In genomic region chr19:38661166-38661565, GRCh38 we compare ENCODE assay signal across 12 cellular contexts. TPM values are rescaled to one million over a fixed set of nuclear protein-coding genes. Genes with fewer than 3 reads are reported as not detected.
DNase-seq lines count a peak whose midpoint lies in the region; ATAC-seq and TF ChIP-seq lines count a peak whose summit lies in the region.
"Had no signal": no experiment of that assay in that cellular context is flagged by ENCODE, and none has a peak within 500 bp of the region (broad histone marks: within the 10 kb centered on the region; RNA-seq: fewer than 3 reads in every experiment).

No MANE protein-coding gene starts in this region.

- peak overlapping the region; percentile 72 for H3K27ac ChIP-seq in mammary epithelial cell (ENCODE audit: insufficient read depth, low read depth, low read length)
- H3K27ac ChIP-seq in lower lobe of right lung, result peak overlapping the region; percentile 85
- peak overlapping the region; percentile 45 to 99 (median 96) for H3K27ac ChIP-seq in stomach
- H3K27ac ChIP-seq in ovary, result no peak overlapping the region

- no peaks in the 10 kb centered on the region for H4K20me1 ChIP-seq in mammary epithelial cell (ENCODE audit: insufficient read depth, low read length)

- peaks cover 93% of the 10 kb centered on the region for H3K79me2 ChIP-seq in mammary epithelial cell (ENCODE audit: insufficient read depth, low read length)

- no peak overlapping the region for H3K4me2 ChIP-seq in mammary epithelial cell (ENCODE audit: insufficient read depth, low read depth, low read length)

- intact Hi-C loops in mammary epithelial cell (cut with micrococcal nuclease), result no loop called here
- intact Hi-C loops in lower lobe of right lung (cut with DNase I), result no loop called here
- intact Hi-C loops in stomach (cut with DNase I; ENCODE audit: low total_unique reads), result no loop called here
- intact Hi-C loops in ovary (cut with DNase I), result no loop called here

- TF ChIP-seq EP300 in stomach (IDR thresholded peaks at IDR 0.05), result no peak
- no peak for TF ChIP-seq EP300 in ovary (IDR thresholded peaks at IDR 0.05)

- H3K27ac Mint-ChIP-seq in activated naive CD4-positive, alpha-beta T cell treated with anti-CD3 and anti-CD28 coated beads, Interleukin-2, amount 50 U/mL, for 72 hours, result no peak overlapping the region

- BruUV-seq in mammary epithelial cell (replicated peaks; lab: Mats Ljungman, UMichigan), result no TSS peak

- H3K27me3 ChIP-seq in mammary epithelial cell (ENCODE audit: insufficient read depth, low read length), result no peaks in the 10 kb centered on the region
- no peaks in the 10 kb centered on the region for H3K27me3 ChIP-seq in lower lobe of right lung (ENCODE audit: low read depth)
- no peaks in the 10 kb centered on the region for H3K27me3 ChIP-seq in stomach
- no peaks in the 10 kb centered on the region for H3K27me3 ChIP-seq in ovary

- peaks cover 93% of the 10 kb centered on the region for H3K4me1 ChIP-seq in mammary epithelial cell (ENCODE audit: insufficient read depth, low read length)
- peaks cover 100% of the 10 kb centered on the region for H3K4me1 ChIP-seq in lower lobe of right lung
- H3K4me1 ChIP-seq in stomach, result peaks cover 95 to 100% (median 99%) of the 10 kb centered on the region in 4 donors
- peaks cover 62% of the 10 kb centered on the region for H3K4me1 ChIP-seq in ovary (ENCODE audit: insufficient read depth)

- 65% methylated on average over 6 of the region's 6 CpGs for WGBS in mammary epithelial cell (ENCODE audit: low coverage, missing lambda C conversion rate)
- 31 to 46% (median 32%) methylated on average over 6 of the region's 6 CpGs for WGBS in stomach, 5 donors
- 58 to 63% (median 62%) methylated on average over 6 of the region's 6 CpGs for WGBS in ovary, 3 donors

- CTCF ChIA-PET in mammary epithelial cell (lab: Charles Lee; ENCODE audit: low non-redundant PET), result no interaction called here

- TF ChIP-seq CTCF in mammary epithelial cell (conservative IDR thresholded peaks at IDR 0.05 in 1 of 2, IDR thresholded peaks at IDR 0.05 in 1 of 2; ENCODE audit: extremely low read depth in 1 of 2, insufficient read depth in 1 of 2, low read depth in 1 of 2, low read length in 2 of 2), result no peak
- TF ChIP-seq CTCF in lower lobe of right lung (IDR thresholded peaks at IDR 0.05), result no peak
- no peak for TF ChIP-seq CTCF in stomach (IDR thresholded peaks at IDR 0.05)
- TF ChIP-seq CTCF in ovary (IDR thresholded peaks at IDR 0.05), result no peak

- in situ Hi-C loops in mammary epithelial cell (cut with MboI; ENCODE audit: low sequenced_read_pairs in 2 of 2), result no loop called here

- no peaks in the 10 kb centered on the region for H3K9me3 ChIP-seq in mammary epithelial cell (replicated peaks; ENCODE audit: insufficient read depth, low read length)
- H3K9me3 ChIP-seq in lower lobe of right lung, result no peaks in the 10 kb centered on the region
- H3K9me3 ChIP-seq in stomach, result no peaks in the 10 kb centered on the region
- H3K9me3 ChIP-seq in ovary, result no peaks in the 10 kb centered on the region

- ATAC-seq in lower lobe of right lung (no peak), HG02763 (IDR thresholded peaks at IDR 0.05; ENCODE audit: unreplicated experiment) (no peak)
- ATAC-seq in activated naive CD4-positive, alpha-beta T cell treated with anti-CD3 and anti-CD28 coated beads, Interleukin-2, amount 50 U/mL, for 72 hours, result no peak

- DNase-seq in HT-29 (ENCODE audit: low spot score) (peak; percentile 79), mammary epithelial cell (no peak), lower lobe of right lung (no peak), stomach (no peak), ovary (no peak)
- DNase-seq in activated CD8-positive, alpha-beta memory T cell treated with anti-CD3 and anti-CD28 coated beads, Interleukin-2, amount 50 U/mL, for 4 hours, result no peak
- DNase-seq in activated naive CD4-positive, alpha-beta T cell treated with anti-CD3 and anti-CD28 coated beads, Interleukin-2, amount 50 U/mL, for 72 hours (ENCODE audit: low spot score in 2 of 2), result no peak
- DNase-seq: activated CD4-positive, alpha-beta T cell treated with anti-CD3 and anti-CD28 coated beads for 1 hour; activated gamma-delta T cell treated with Interleukin-2 at 50 U/mL for 16 hours; NCI-H2029 treated with DMSO at 0.1 percent for 48 hours; stimulated activated naive CD4-positive, alpha-beta T cell treated with Interleukin-2 at 50 U/mL for 16 hours had no signal

- peaks cover 5 to 9% of the 10 kb centered on the region in 2 donors for H3K36me3 Mint-ChIP-seq in activated naive CD4-positive, alpha-beta T cell treated with anti-CD3 and anti-CD28 coated beads, Interleukin-2, amount 50 U/mL, for 72 hours

- H3K36me3 ChIP-seq in mammary epithelial cell (ENCODE audit: insufficient read depth, low read length), result peaks cover 13% of the 10 kb centered on the region
- H3K36me3 ChIP-seq in lower lobe of right lung, result peaks cover 11% of the 10 kb centered on the region
- peaks cover 0 to 11% (median 7%) of the 10 kb centered on the region in 4 donors for H3K36me3 ChIP-seq in stomach
- no peaks in the 10 kb centered on the region for H3K36me3 ChIP-seq in ovary

- no peak overlapping the region for H2AFZ ChIP-seq in mammary epithelial cell (ENCODE audit: low read depth, low read length)

- H3K4me3 ChIP-seq in mammary epithelial cell (replicated peaks in 1 of 3; ENCODE audit: insufficient read depth in 1 of 3, low read depth in 2 of 3, low read length in 3 of 3), result no peak overlapping the region
- H3K4me3 ChIP-seq in lower lobe of right lung, result no peak overlapping the region
- H3K4me3 ChIP-seq in stomach, result no peak overlapping the region
- no peak overlapping the region for H3K4me3 ChIP-seq in ovary

- no peak for TF ChIP-seq POLR2A in stomach (IDR thresholded peaks at IDR 0.05)
- TF ChIP-seq POLR2A in ovary (IDR thresholded peaks at IDR 0.05), result no peak

- no peaks in the 10 kb centered on the region for H3K9me3 Mint-ChIP-seq in activated naive CD4-positive, alpha-beta T cell treated with anti-CD3 and anti-CD28 coated beads, Interleukin-2, amount 50 U/mL, for 72 hours

- dilution Hi-C loops in mammary epithelial cell (cut with HindIII; ENCODE audit: low sequenced_read_pairs), result no loop called here

- H3K9ac ChIP-seq in mammary epithelial cell (ENCODE audit: insufficient read depth, low read length), result no peak overlapping the region

RNA-seq across cellular contexts. Expression of gene ACTN4, which starts 13.7 kb away (rescaled TPM):
- 1,009 and 1,083 TPM in 2 replicates for total RNA-seq in HT-29 (2014; rRNA removed; shearing (Covaris generic))
- total RNA-seq in mammary epithelial cell (1,000 to 10,000 TPM in 1 of 2 donors, 100 to 1,000 TPM in 1; 951 to 1,146 TPM), lower lobe of right lung (454 TPM), stomach (100 to 1,000 TPM; 254 to 343 (median 319) TPM), ovary (100 to 1,000 TPM; 139 to 419 (median 299) TPM)
- polyA plus RNA-seq in mammary epithelial cell (524 TPM), stomach (10 to 100 TPM; 55.3 to 87.2 (median 75.0) TPM), ovary (100 to 1,000 TPM; 188 to 458 TPM)
- polyA minus RNA-seq in mammary epithelial cell, result 912 TPM
- total RNA-seq in activated naive CD4-positive, alpha-beta T cell treated with anti-CD3 and anti-CD28 coated beads, Interleukin-2, amount 50 U/mL, for 72 hours, result 100 to 1,000 TPM; 181 to 204 TPM

RNA-seq across cellular contexts. Expression of gene EIF3K, which starts 42.2 kb away (rescaled TPM):
- 724 and 815 TPM in 2 replicates for total RNA-seq in HT-29 (2014; rRNA removed; shearing (Covaris generic))
- total RNA-seq in mammary epithelial cell (100 to 1,000 TPM; 237 to 319 TPM), lower lobe of right lung (229 TPM), stomach (100 to 1,000 TPM; 203 to 889 (median 283) TPM), ovary (100 to 1,000 TPM; 247 to 527 (median 267) TPM)
- polyA plus RNA-seq in mammary epithelial cell (490 TPM), stomach (100 to 1,000 TPM; 347 to 495 (median 349) TPM), ovary (100 to 1,000 TPM; 215 to 391 TPM)
- polyA minus RNA-seq in mammary epithelial cell, result 368 TPM
- total RNA-seq in activated naive CD4-positive, alpha-beta T cell treated with anti-CD3 and anti-CD28 coated beads, Interleukin-2, amount 50 U/mL, for 72 hours, result 100 to 1,000 TPM; 282 to 299 TPM

RNA-seq across cellular contexts. Expression of gene MAP4K1, which starts 43.4 kb away (rescaled TPM):
- total RNA-seq in HT-29 (2014; rRNA removed; shearing (Covaris generic)), result 0.36 TPM in 1 of 2 replicates, not detected in the other
- total RNA-seq in mammary epithelial cell (under 1 TPM in 1 of 2 donors, not detected in 1; 0.75 TPM), lower lobe of right lung (11.4 TPM), stomach (10 to 100 TPM in 1 of 5 donors, 1 to 10 TPM in 3, not detected in 1; 1.2 to 12.9 (median 5.2) TPM), ovary (1 to 10 TPM in 6 of 7 donors, under 1 TPM in 1; 0.95 to 6.1 (median 2.6) TPM)
- polyA plus RNA-seq in mammary epithelial cell (0.51 TPM), stomach (1 to 10 TPM; 4.4 to 5.3 (median 5.0) TPM), ovary (1 to 10 TPM; 1.0 to 2.6 TPM)
- not detected for polyA minus RNA-seq in mammary epithelial cell
- total RNA-seq in activated naive CD4-positive, alpha-beta T cell treated with anti-CD3 and anti-CD28 coated beads, Interleukin-2, amount 50 U/mL, for 72 hours, result 100 to 1,000 TPM; 225 to 247 TPM

Comparison
In these comparisons a context has a peak if more than half of its experiments do, and no peak if none do; other contexts are left out.
1. H3K27ac ChIP-seq: peak in mammary epithelial cell (single experiment), lower lobe of right lung (single experiment) and stomach (5 of 5); none in ovary (0 of 2).
2. RNA of gene MAP4K1, which starts 43.4 kb away (total RNA-seq): 225 to 247 TPM in activated naive CD4-positive, alpha-beta T cell treated with anti-CD3 and anti-CD28 coated beads, Interleukin-2, amount 50 U/mL, for 72 hours; 11.4 TPM in lower lobe of right lung (single experiment), 0.95 to 6.1 TPM in ovary, 1.2 to 12.9 TPM in stomach, 0.75 TPM in mammary epithelial cell and 0.36 TPM in HT-29; every median in the first group is over 10 times any median in the second.